ENCODE assay signal across 30 cellular contexts in the genomic region with DNA sequence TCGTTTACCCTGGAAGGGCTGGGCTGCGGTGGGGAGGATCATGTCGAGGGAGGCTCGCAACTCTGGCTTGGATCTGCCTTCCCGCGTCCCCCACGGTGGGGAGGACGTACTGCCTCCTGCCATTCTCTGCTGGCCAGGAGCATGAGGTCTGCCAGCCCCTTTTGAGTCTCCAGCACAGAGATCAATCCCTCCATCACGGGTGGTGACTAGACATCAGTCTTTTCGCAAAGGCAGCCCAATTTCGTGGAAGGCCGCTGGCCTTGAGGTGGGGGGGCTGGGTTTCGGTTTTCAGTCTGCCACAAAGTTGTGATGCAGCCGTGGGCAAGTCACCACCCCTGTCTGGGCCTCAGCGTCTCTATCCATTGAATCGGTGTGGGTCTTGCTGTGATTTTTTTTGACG.
"Had no signal": no experiment of that assay in that cellular context is flagged by ENCODE, and none has a peak within 500 bp of the region (broad histone marks: within the 10 kb centered on the region; RNA-seq: fewer than 3 reads in every experiment).

No MANE protein-coding gene starts in this region.

- H3K36me3 ChIP-seq: brain microvascular endothelial cell, Peyer's patch, SJSA1 had no signal

- H3K36me3 Mint-ChIP-seq: activated naive CD8-positive, alpha-beta T cell treated with anti-CD3 and anti-CD28 coated beads for 36 hours had no signal

- H3K27me3 ChIP-seq: brain microvascular endothelial cell, Peyer's patch had no signal

- H3K4me1 ChIP-seq: Peyer's patch, SJSA1 had no signal

- H3K27ac ChIP-seq: brain microvascular endothelial cell, Peyer's patch, SJSA1 had no signal

- H3K4me3 ChIP-seq: Peyer's patch, SJSA1 had no signal

- DNase-seq: activated CD4-positive, alpha-beta T cell treated with anti-CD3 and anti-CD28 coated beads, Interleukin-2, amount 10 ng/mL, durations not matched to agents 24 days and 14 days; activated CD4-positive, alpha-beta T cell treated with anti-CD3 and anti-CD28 coated beads, Interleukin-2, amount 50 U/mL, for 4 hours; activated CD8-positive, alpha-beta T cell treated with anti-CD3 and anti-CD28 coated beads for 36 hours; activated naive CD4-positive, alpha-beta T cell; activated naive CD4-positive, alpha-beta T cell treated with anti-CD3 and anti-CD28 coated beads, Interleukin-2, amount 50 U/mL, for 16 hours; activated naive CD8-positive, alpha-beta T cell treated with anti-CD3 and anti-CD28 coated beads for 36 hours; activated T-cell treated with anti-CD3 and anti-CD28 coated beads for 4 hours; activated T-cell treated with anti-CD3 and anti-CD28 coated beads, Interleukin-2, amount 50 U/mL, for 4 hours; amniotic stem cell; brain microvascular endothelial cell; central memory CD4-positive, alpha-beta T cell; Kasumi-1; KG1; NCI-H1105; NCI-H1417 treated with DMSO at 0.1 percent for 48 hours; NCI-H187 treated with DMSO at 0.1 percent for 48 hours; NCI-H2081; NCI-H226; NCI-H446 treated with DMSO at 0.1 percent for 48 hours; NCI-H524; NCI-H69; PC-3; RPMI8226; SHP77 treated with DMSO at 0.1 percent for 48 hours; SK-N-SH had no signal

- H3K9me3 ChIP-seq: Peyer's patch, SJSA1, SK-N-SH had no signal

- H3K4me2 ChIP-seq: SK-N-SH had no signal

- H3K27ac Mint-ChIP-seq: activated CD4-positive, alpha-beta T cell treated with anti-CD3 and anti-CD28 coated beads, Interleukin-2, amount 10 ng/mL, durations not matched to agents 24 days and 14 days; activated CD8-positive, alpha-beta T cell treated with anti-CD3 and anti-CD28 coated beads for 36 hours; activated naive CD8-positive, alpha-beta T cell treated with anti-CD3 and anti-CD28 coated beads for 36 hours; activated T-helper 1 cell treated with anti-CD3 and anti-CD28 coated beads, Interleukin-12 subunit alpha, Interleukin-12 subunit beta, Interleukin-2, Interleukin-4 antibody, amounts not matched to agents 30 ng/mL and 10 ng/mL and 1 ng/mL, durations not matched to agents 14 hours and 24 hours and 36 hours; T-helper 1 cell treated with Interleukin-12 subunit alpha and Interleukin-12 subunit beta and Interleukin-4 antibody, amounts not matched to agents 30 μg/mL and 1 μg/mL, for 36 hours; T-helper 2 cell treated with Interferon-gamma antibody and Interleukin-4, amounts not matched to agents 5 μg/mL and 100 μg/mL, for 36 hours had no signal

- H3K4me3 Mint-ChIP-seq: activated CD4-positive, alpha-beta T cell treated with anti-CD3 and anti-CD28 coated beads, Interleukin-2, amount 10 ng/mL, durations not matched to agents 24 days and 14 days; activated CD8-positive, alpha-beta T cell treated with anti-CD3 and anti-CD28 coated beads for 36 hours; activated naive CD8-positive, alpha-beta T cell treated with anti-CD3 and anti-CD28 coated beads for 36 hours; activated T-cell treated with anti-CD3 and anti-CD28 coated beads, Interleukin-2, amount 50 U/mL, for 4 hours; activated T-helper 1 cell treated with anti-CD3 and anti-CD28 coated beads, Interleukin-12 subunit alpha, Interleukin-12 subunit beta, Interleukin-2, Interleukin-4 antibody, amounts not matched to agents 30 ng/mL and 10 ng/mL and 1 ng/mL, durations not matched to agents 14 hours and 24 hours and 36 hours; T-helper 1 cell treated with Interleukin-12 subunit alpha and Interleukin-12 subunit beta and Interleukin-4 antibody, amounts not matched to agents 30 μg/mL and 1 μg/mL, for 36 hours; T-helper 2 cell treated with Interferon-gamma antibody and Interleukin-4, amounts not matched to agents 5 μg/mL and 100 μg/mL, for 36 hours had no signal

- H3K9me3 Mint-ChIP-seq: activated CD4-positive, alpha-beta T cell treated with anti-CD3 and anti-CD28 coated beads, Interleukin-2, amount 10 ng/mL, durations not matched to agents 24 days and 14 days; activated CD8-positive, alpha-beta T cell treated with anti-CD3 and anti-CD28 coated beads for 36 hours; activated naive CD8-positive, alpha-beta T cell treated with anti-CD3 and anti-CD28 coated beads for 36 hours; activated T-cell treated with anti-CD3 and anti-CD28 coated beads, Interleukin-2, amount 50 U/mL, for 4 hours; activated T-helper 1 cell treated with anti-CD3 and anti-CD28 coated beads, Interleukin-12 subunit alpha, Interleukin-12 subunit beta, Interleukin-2, Interleukin-4 antibody, amounts not matched to agents 30 ng/mL and 10 ng/mL and 1 ng/mL, durations not matched to agents 14 hours and 24 hours and 36 hours; T-helper 1 cell treated with Interleukin-12 subunit alpha and Interleukin-12 subunit beta and Interleukin-4 antibody, amounts not matched to agents 30 μg/mL and 1 μg/mL, for 36 hours; T-helper 2 cell treated with Interferon-gamma antibody and Interleukin-4, amounts not matched to agents 5 μg/mL and 100 μg/mL, for 36 hours had no signal

- H3K9ac ChIP-seq: SK-N-SH had no signal

- H3K4me1 Mint-ChIP-seq: activated CD4-positive, alpha-beta T cell treated with anti-CD3 and anti-CD28 coated beads, Interleukin-2, amount 10 ng/mL, durations not matched to agents 24 days and 14 days; activated naive CD8-positive, alpha-beta T cell treated with anti-CD3 and anti-CD28 coated beads for 36 hours had no signal
